ENCODE assay signal across 24 cellular contexts in genomic region chr7:100598425-100598824, GRCh38. TPM values are rescaled to one million over a fixed set of nuclear protein-coding genes. Genes with fewer than 3 reads are reported as not detected.
DNase-seq lines count a peak whose midpoint lies in the region; ATAC-seq, FAIRE-seq and TF ChIP-seq lines count a peak whose summit lies in the region.
"Had no signal": no experiment of that assay in that cellular context is flagged by ENCODE, and none has a peak within 500 bp of the region (broad histone marks: within the 10 kb centered on the region; RNA-seq: fewer than 3 reads in every experiment).

No MANE protein-coding gene starts in this region.

- no peak overlapping the region for H3K9ac ChIP-seq in HepG2 (ENCODE audit: insufficient read depth, low read depth, low read length)

- POLR2A ChIA-PET in HepG2 (lab: Yijun Ruan, JAX) = interaction anchor here (1.4 to 3.3 kb wide), 2 partner anchors 12 to 14 kb away, joined by 3 to 19 read pairs; partner anchors contain the start of genes FBXO24, LRCH4 and MOSPD3

- BruUV-seq in HepG2 (replicated peaks; lab: Mats Ljungman, UMichigan) = no TSS peak

- TF ChIP-seq POLR2A in HepG2 (IDR thresholded peaks at IDR 0.05; ENCODE audit: insufficient read depth in 1 of 2, low read depth in 2 of 2, low read length in 2 of 2) (no peak), right lobe of liver (IDR thresholded peaks at IDR 0.05) (no peak)

- peaks cover 2 to 9% of the 10 kb centered on the region in 2 experiments; a peak in 1 of 5 replicates for H3K27me3 ChIP-seq in HepG2 (ENCODE audit: control insufficient read depth in 1 of 2, insufficient read depth in 2 of 2, low read length in 2 of 2)
- H3K27me3 ChIP-seq in right lobe of liver = no peaks in the 10 kb centered on the region
- H3K27me3 ChIP-seq: esophagus squamous epithelium, left lung, right atrium auricular region had no signal

- no peak for TF ChIP-seq CTCF in HepG2 (CRISPR knock-in tag; IDR thresholded peaks at IDR 0.05)
- TF ChIP-seq CTCF in right lobe of liver (IDR thresholded peaks at IDR 0.05) = no peak
- no peak for TF ChIP-seq CTCF in glutamatergic neuron (IDR thresholded peaks at IDR 0.05; ENCODE audit: partially characterized antibody, unreplicated experiment)

- H3K36me3 Mint-ChIP-seq in glutamatergic neuron (ENCODE audit: unreplicated experiment) = no peaks in the 10 kb centered on the region
- peaks cover 3% of the 10 kb centered on the region for H3K36me3 Mint-ChIP-seq in effector memory CD8-positive, alpha-beta T cell (ENCODE audit: insufficient read depth)
- H3K36me3 Mint-ChIP-seq: CD8-positive, alpha-beta memory T cell had no signal

- FAIRE-seq in HepG2 (lab: Jason Lieb, UNC) = no peak
- FAIRE-seq: GM18507 had no signal

- H3K27ac ChIP-seq in HepG2 (ENCODE audit: extremely low read length, insufficient read depth, low read length) (no peak overlapping the region), right lobe of liver (no peak overlapping the region)
- H3K27ac ChIP-seq: esophagus squamous epithelium, HL-60, left lung, right atrium auricular region had no signal

- in situ Hi-C loops in HepG2 (cut with HindIII; ENCODE audit: extremely low pct_ligation_motif_present, low pct_unique_long_range_greater_than_20kb) = no loop called here

- peak overlapping the region; percentile 5 for H3K4me3 Mint-ChIP-seq in glutamatergic neuron (ENCODE audit: unreplicated experiment)
- H3K4me3 Mint-ChIP-seq in effector memory CD8-positive, alpha-beta T cell = no peak overlapping the region
- H3K4me3 Mint-ChIP-seq: HFFc6 had no signal

- H3K79me2 ChIP-seq in HepG2 (ENCODE audit: insufficient read depth, low read length) = no peaks in the 10 kb centered on the region

- no peaks in the 10 kb centered on the region for H4K20me1 ChIP-seq in HepG2 (ENCODE audit: insufficient read depth, low read length)

- H3K27me3 Mint-ChIP-seq in glutamatergic neuron (ENCODE audit: unreplicated experiment) = peaks cover 5% of the 10 kb centered on the region
- no peaks in the 10 kb centered on the region for H3K27me3 Mint-ChIP-seq in effector memory CD8-positive, alpha-beta T cell
- H3K27me3 Mint-ChIP-seq: CD8-positive, alpha-beta memory T cell had no signal

- no peak overlapping the region for H3K4me2 ChIP-seq in HepG2 (ENCODE audit: low read depth, low read length)

- no peak for TF ChIP-seq RAD21 in HepG2 (CRISPR knock-in tag; IDR thresholded peaks at IDR 0.05)

- CTCF ChIA-PET in HepG2 (lab: Yijun Ruan, JAX; ENCODE audit: low intra/inter-chr PET ratio, low total read pairs) = no interaction called here

- peaks cover 4% of the 10 kb centered on the region for H3K9me3 Mint-ChIP-seq in glutamatergic neuron (ENCODE audit: unreplicated experiment)
- H3K9me3 Mint-ChIP-seq in effector memory CD8-positive, alpha-beta T cell = no peaks in the 10 kb centered on the region
- H3K9me3 Mint-ChIP-seq: CD8-positive, alpha-beta memory T cell; HFFc6 had no signal

- no peak overlapping the region for H3K4me3 ChIP-seq in HepG2 (replicated peaks in 1 of 3; ENCODE audit: insufficient read depth in 1 of 3, low read depth in 2 of 3, low read length in 3 of 3)
- H3K4me3 ChIP-seq in right lobe of liver = no peak overlapping the region
- H3K4me3 ChIP-seq: esophagus squamous epithelium, left lung, right atrium auricular region had no signal

- WGBS in HepG2 (ENCODE audit: low lambda C conversion rate) = 76% methylated on average over 4 of the region's 4 CpGs
- 80% methylated on average over 4 of the region's 4 CpGs for WGBS in right lobe of liver (ENCODE audit: insufficient coverage, low coverage, low lambda C conversion rate, missing lambda C conversion rate)

- peaks cover 6% of the 10 kb centered on the region for H3K4me1 Mint-ChIP-seq in glutamatergic neuron (ENCODE audit: low read depth, unreplicated experiment)
- peaks cover 0 to 2% of the 10 kb centered on the region in 2 donors for H3K4me1 Mint-ChIP-seq in effector memory CD8-positive, alpha-beta T cell (ENCODE audit: low read depth in 2 of 2)

- H2AFZ ChIP-seq in HepG2 (ENCODE audit: low read length) = no peak overlapping the region

- ATAC-seq in HepG2 = no peak
- no peak for ATAC-seq in right lobe of liver
- ATAC-seq in HG03521 (IDR thresholded peaks at IDR 0.05; ENCODE audit: unreplicated experiment) = no peak
- no peak for ATAC-seq in effector memory CD8-positive, alpha-beta T cell (replicated peaks)
- ATAC-seq: left lung had no signal

- H3K9me3 ChIP-seq in HepG2 (ENCODE audit: low read length) (no peaks in the 10 kb centered on the region), right lobe of liver (no peaks in the 10 kb centered on the region)
- H3K9me3 ChIP-seq: esophagus squamous epithelium, left lung, right atrium auricular region had no signal

- intact Hi-C loops in HepG2 (cut with micrococcal nuclease; ENCODE audit: unreplicated experiment) = no loop called here
- intact Hi-C loops in right lobe of liver (cut with DNase I) = no loop called here

- TF ChIP-seq EP300 in HepG2 (IDR thresholded peaks at IDR 0.05; ENCODE audit: low read depth in 2 of 2, low read length in 2 of 2) (no peak), HepG2 (CRISPR knock-in tag; IDR thresholded peaks at IDR 0.05; ENCODE audit: borderline replicate concordance) (no peak)

- H3K27ac Mint-ChIP-seq in glutamatergic neuron (ENCODE audit: unreplicated experiment) = peak overlapping the region; percentile 46
- no peak overlapping the region for H3K27ac Mint-ChIP-seq in effector memory CD8-positive, alpha-beta T cell
- H3K27ac Mint-ChIP-seq: CD8-positive, alpha-beta memory T cell; HFFc6 had no signal

- peaks cover 44% of the 10 kb centered on the region for H3K4me1 ChIP-seq in HepG2 (ENCODE audit: insufficient read depth, low read length)
- peaks cover 0 to 10% (median 3%) of the 10 kb centered on the region in 4 donors for H3K4me1 ChIP-seq in right lobe of liver

- DNase-seq in HepG2 (ENCODE audit: low spot score) (no peak), right lobe of liver (no peak), RPMI7951 (ENCODE audit: low read depth) (peak; percentile 26), glutamatergic neuron (no peak), NCI-H69 (lab: John Stamatoyannopoulos, UW) (no peak)
- DNase-seq in effector memory CD8-positive, alpha-beta T cell = no peak
- DNase-seq in activated T-cell treated with anti-CD3 and anti-CD28 coated beads, Interleukin-2, amount 50 U/mL, for 1 hour = no peak
- DNase-seq: activated effector memory CD4-positive, alpha-beta T cell treated with Interleukin-2 at 50 U/mL for 16 hours; CD8-positive, alpha-beta memory T cell; cerebellar nuclear complex; DMS79 treated with DMSO at 0.1 percent for 48 hours; effector CD8-positive, alpha-beta T cell; esophagus squamous epithelium; head of caudate nucleus; HFFc6; left lung; NCI-H1048; NCI-H524; occipital lobe; SHP77 had no signal

- H3K36me3 ChIP-seq in HepG2 (replicated peaks in 1 of 2; ENCODE audit: control insufficient read depth in 1 of 2, insufficient read depth in 2 of 2, low read length in 2 of 2) (no peaks in the 10 kb centered on the region), right lobe of liver (no peaks in the 10 kb centered on the region)
- H3K36me3 ChIP-seq: esophagus squamous epithelium, left lung, right atrium auricular region had no signal

RNA-seq across cellular contexts. Expression of gene PCOLCE, which starts 3.7 kb away (rescaled TPM):
- total RNA-seq in HepG2 (2016; rRNA removed; fragmentation: Illumina TruSeq; extraction: Trizol) = 3.9 and 16.0 TPM in 2 replicates
- 2.1 and 2.3 TPM in 2 replicates for total RNA-seq in HepG2 (2016; cell fraction: cytosol; rRNA removed; fragmentation: Illumina TruSeq; extraction: Trizol; ENCODE audit: low read depth)
- total RNA-seq in HepG2 (2016; cell fraction: insoluble cytoplasmic fraction; rRNA removed; fragmentation: Illumina TruSeq; extraction: Trizol) = 3.3 and 18.3 TPM in 2 replicates
- 1.9 and 2.0 TPM in 2 replicates for total RNA-seq in HepG2 (2016; cell fraction: membrane; rRNA removed; fragmentation: Illumina TruSeq; extraction: Trizol)
- total RNA-seq in HepG2 (2016; cell fraction: nucleus; rRNA removed; fragmentation: Illumina TruSeq; extraction: Trizol) = 20.4 and 23.8 TPM in 2 replicates
- polyA plus RNA-seq in HepG2 (2011; rRNA removed) = 5.3 and 6.9 TPM in 2 replicates
- 3.1 and 3.4 TPM in 2 replicates for polyA plus RNA-seq in HepG2 (2011; cell fraction: cytosol; rRNA removed)
- polyA plus RNA-seq in HepG2 (2011; cell fraction: nucleus; rRNA removed) = 62.1 and 64.1 TPM in 2 replicates
- polyA plus RNA-seq in HepG2 (2012) = 15.6 and 28.9 TPM in 2 replicates
- polyA plus RNA-seq in HepG2 (2016; cell fraction: cytosol; fragmentation: Illumina TruSeq; extraction: Trizol; ENCODE audit: low read depth) = 3.5 and 3.8 TPM in 2 replicates
- polyA plus RNA-seq in HepG2 (2016; cell fraction: insoluble cytoplasmic fraction; fragmentation: Illumina TruSeq; extraction: Trizol; ENCODE audit: low read depth) = 6.3 and 9.1 TPM in 2 replicates
- polyA plus RNA-seq in HepG2 (2016; cell fraction: membrane; fragmentation: Illumina TruSeq; extraction: Trizol; ENCODE audit: low read depth) = 3.4 and 3.6 TPM in 2 replicates
- 81.2 and 84.3 TPM in 2 replicates for polyA plus RNA-seq in HepG2 (2016; cell fraction: nucleus; fragmentation: Illumina TruSeq; extraction: Trizol; ENCODE audit: insufficient read depth, low read depth)
- 1.7 and 2.2 TPM in 2 replicates for polyA minus RNA-seq in HepG2 (2011; rRNA and poly(A)+ RNA removed; ENCODE audit: low replicate concordance)
- 3.4 and 4.9 TPM in 2 replicates for polyA minus RNA-seq in HepG2 (2011; cell fraction: cytosol; rRNA and poly(A)+ RNA removed)
- 7.1 and 9.0 TPM in 2 replicates for polyA minus RNA-seq in HepG2 (2011; cell fraction: nucleus; rRNA and poly(A)+ RNA removed)
- total RNA-seq in right lobe of liver = 10 to 100 TPM; 10.9 to 48.5 (median 23.6) TPM
- 175 and 237 TPM in 2 replicates for total RNA-seq in RPMI7951 (2014; rRNA removed; shearing (Covaris generic))
- total RNA-seq in glutamatergic neuron (ENCODE audit: unreplicated experiment) = 33.9 TPM

RNA-seq across cellular contexts. Expression of gene FBXO24, which starts 12.3 kb away (rescaled TPM):
- total RNA-seq in HepG2 (2016; rRNA removed; fragmentation: Illumina TruSeq; extraction: Trizol) (0.13 and 0.20 TPM in 2 replicates), right lobe of liver (1 to 10 TPM in 1 of 6 experiments, under 1 TPM in 5; 0.25 to 1.0 (median 0.45) TPM), glutamatergic neuron (ENCODE audit: unreplicated experiment) (0.49 TPM)
- 0.18 and 0.61 TPM in 2 replicates for total RNA-seq in HepG2 (2016; cell fraction: cytosol; rRNA removed; fragmentation: Illumina TruSeq; extraction: Trizol; ENCODE audit: low read depth)
- 0.24 TPM in 1 of 2 replicates, not detected in the other for total RNA-seq in HepG2 (2016; cell fraction: insoluble cytoplasmic fraction; rRNA removed; fragmentation: Illumina TruSeq; extraction: Trizol)
- 0.12 and 0.21 TPM in 2 replicates for total RNA-seq in HepG2 (2016; cell fraction: membrane; rRNA removed; fragmentation: Illumina TruSeq; extraction: Trizol)
- 0.56 TPM in 1 of 2 replicates, not detected in the other for total RNA-seq in HepG2 (2016; cell fraction: nucleus; rRNA removed; fragmentation: Illumina TruSeq; extraction: Trizol)
- polyA plus RNA-seq in HepG2 (2011; rRNA removed) = 0.31 and 0.55 TPM in 2 replicates
- 0.31 and 0.32 TPM in 2 replicates for polyA plus RNA-seq in HepG2 (2011; cell fraction: cytosol; rRNA removed)
- 2.0 and 2.1 TPM in 2 replicates for polyA plus RNA-seq in HepG2 (2011; cell fraction: nucleus; rRNA removed)
- 0.15 and 0.31 TPM in 2 replicates for polyA plus RNA-seq in HepG2 (2012)
- polyA plus RNA-seq in HepG2 (2016; cell fraction: cytosol; fragmentation: Illumina TruSeq; extraction: Trizol; ENCODE audit: low read depth) = 0.08 and 0.10 TPM in 2 replicates
- 0.21 and 0.26 TPM in 2 replicates for polyA plus RNA-seq in HepG2 (2016; cell fraction: insoluble cytoplasmic fraction; fragmentation: Illumina TruSeq; extraction: Trizol; ENCODE audit: low read depth)
- 0.14 and 0.22 TPM in 2 replicates for polyA plus RNA-seq in HepG2 (2016; cell fraction: membrane; fragmentation: Illumina TruSeq; extraction: Trizol; ENCODE audit: low read depth)
- polyA plus RNA-seq in HepG2 (2016; cell fraction: nucleus; fragmentation: Illumina TruSeq; extraction: Trizol; ENCODE audit: insufficient read depth, low read depth) = 0.38 and 0.51 TPM in 2 replicates
- 0.80 and 0.94 TPM in 2 replicates for polyA minus RNA-seq in HepG2 (2011; rRNA and poly(A)+ RNA removed; ENCODE audit: low replicate concordance)
- polyA minus RNA-seq in HepG2 (2011; cell fraction: cytosol; rRNA and poly(A)+ RNA removed) = not detected in 2 replicates
- 0.26 and 0.50 TPM in 2 replicates for polyA minus RNA-seq in HepG2 (2011; cell fraction: nucleus; rRNA and poly(A)+ RNA removed)
- total RNA-seq in RPMI7951 (2014; rRNA removed; shearing (Covaris generic)) = 0.49 and 0.72 TPM in 2 replicates
- polyA plus RNA-seq: CD8-positive, alpha-beta memory T cell had no signal

RNA-seq across cellular contexts. Expression of gene LRCH4, which starts 12.5 kb away (rescaled TPM):
- total RNA-seq in HepG2 (2016; rRNA removed; fragmentation: Illumina TruSeq; extraction: Trizol) = 2.9 and 7.0 TPM in 2 replicates
- total RNA-seq in HepG2 (2016; cell fraction: cytosol; rRNA removed; fragmentation: Illumina TruSeq; extraction: Trizol; ENCODE audit: low read depth) = 10.0 and 10.9 TPM in 2 replicates
- total RNA-seq in HepG2 (2016; cell fraction: insoluble cytoplasmic fraction; rRNA removed; fragmentation: Illumina TruSeq; extraction: Trizol) = 3.0 and 6.9 TPM in 2 replicates
- 2.9 and 3.8 TPM in 2 replicates for total RNA-seq in HepG2 (2016; cell fraction: membrane; rRNA removed; fragmentation: Illumina TruSeq; extraction: Trizol)
- total RNA-seq in HepG2 (2016; cell fraction: nucleus; rRNA removed; fragmentation: Illumina TruSeq; extraction: Trizol) = 9.9 and 11.5 TPM in 2 replicates
- polyA plus RNA-seq in HepG2 (2011; rRNA removed) = 9.3 and 11.1 TPM in 2 replicates
- polyA plus RNA-seq in HepG2 (2011; cell fraction: cytosol; rRNA removed) = 1.9 and 2.9 TPM in 2 replicates
- 106 and 117 TPM in 2 replicates for polyA plus RNA-seq in HepG2 (2011; cell fraction: nucleus; rRNA removed)
- polyA plus RNA-seq in HepG2 (2012) = 10.1 and 13.5 TPM in 2 replicates
- 1.1 and 1.2 TPM in 2 replicates for polyA plus RNA-seq in HepG2 (2016; cell fraction: cytosol; fragmentation: Illumina TruSeq; extraction: Trizol; ENCODE audit: low read depth)
- 5.9 and 7.3 TPM in 2 replicates for polyA plus RNA-seq in HepG2 (2016; cell fraction: insoluble cytoplasmic fraction; fragmentation: Illumina TruSeq; extraction: Trizol; ENCODE audit: low read depth)
- polyA plus RNA-seq in HepG2 (2016; cell fraction: membrane; fragmentation: Illumina TruSeq; extraction: Trizol; ENCODE audit: low read depth) = 1.5 and 2.1 TPM in 2 replicates
- polyA plus RNA-seq in HepG2 (2016; cell fraction: nucleus; fragmentation: Illumina TruSeq; extraction: Trizol; ENCODE audit: insufficient read depth, low read depth) = 38.5 and 39.0 TPM in 2 replicates
- polyA minus RNA-seq in HepG2 (2011; rRNA and poly(A)+ RNA removed; ENCODE audit: low replicate concordance) = 11.4 and 13.8 TPM in 2 replicates
- polyA minus RNA-seq in HepG2 (2011; cell fraction: cytosol; rRNA and poly(A)+ RNA removed) = 8.0 and 17.6 TPM in 2 replicates
- polyA minus RNA-seq in HepG2 (2011; cell fraction: nucleus; rRNA and poly(A)+ RNA removed) = 25.9 and 27.4 TPM in 2 replicates
- 10 to 100 TPM; 19.5 to 39.1 (median 24.7) TPM for total RNA-seq in right lobe of liver
- 8.3 and 10.8 TPM in 2 replicates for total RNA-seq in RPMI7951 (2014; rRNA removed; shearing (Covaris generic))
- 166 TPM for total RNA-seq in glutamatergic neuron (ENCODE audit: unreplicated experiment)

RNA-seq across cellular contexts. Expression of gene MOSPD3, which starts 13.9 kb away (rescaled TPM):
- 6.1 and 7.6 TPM in 2 replicates for total RNA-seq in HepG2 (2016; rRNA removed; fragmentation: Illumina TruSeq; extraction: Trizol)
- 12.3 and 20.4 TPM in 2 replicates for total RNA-seq in HepG2 (2016; cell fraction: cytosol; rRNA removed; fragmentation: Illumina TruSeq; extraction: Trizol; ENCODE audit: low read depth)
- 4.0 and 7.0 TPM in 2 replicates for total RNA-seq in HepG2 (2016; cell fraction: insoluble cytoplasmic fraction; rRNA removed; fragmentation: Illumina TruSeq; extraction: Trizol)
- total RNA-seq in HepG2 (2016; cell fraction: membrane; rRNA removed; fragmentation: Illumina TruSeq; extraction: Trizol) = 15.9 and 22.1 TPM in 2 replicates
- 4.2 and 6.2 TPM in 2 replicates for total RNA-seq in HepG2 (2016; cell fraction: nucleus; rRNA removed; fragmentation: Illumina TruSeq; extraction: Trizol)
- polyA plus RNA-seq in HepG2 (2011; rRNA removed) = 8.6 and 8.8 TPM in 2 replicates
- polyA plus RNA-seq in HepG2 (2011; cell fraction: cytosol; rRNA removed) = 3.9 and 6.3 TPM in 2 replicates
- polyA plus RNA-seq in HepG2 (2011; cell fraction: nucleus; rRNA removed) = 21.4 and 23.3 TPM in 2 replicates
- polyA plus RNA-seq in HepG2 (2012) = 7.9 and 11.0 TPM in 2 replicates
- polyA plus RNA-seq in HepG2 (2016; cell fraction: cytosol; fragmentation: Illumina TruSeq; extraction: Trizol; ENCODE audit: low read depth) = 45.9 and 64.3 TPM in 2 replicates
- polyA plus RNA-seq in HepG2 (2016; cell fraction: insoluble cytoplasmic fraction; fragmentation: Illumina TruSeq; extraction: Trizol; ENCODE audit: low read depth) = 15.6 and 23.4 TPM in 2 replicates
- polyA plus RNA-seq in HepG2 (2016; cell fraction: membrane; fragmentation: Illumina TruSeq; extraction: Trizol; ENCODE audit: low read depth) = 47.5 and 59.2 TPM in 2 replicates
- polyA plus RNA-seq in HepG2 (2016; cell fraction: nucleus; fragmentation: Illumina TruSeq; extraction: Trizol; ENCODE audit: insufficient read depth, low read depth) = 17.4 and 18.3 TPM in 2 replicates
- polyA minus RNA-seq in HepG2 (2011; rRNA and poly(A)+ RNA removed; ENCODE audit: low replicate concordance) = 3.9 and 4.7 TPM in 2 replicates
- polyA minus RNA-seq in HepG2 (2011; cell fraction: cytosol; rRNA and poly(A)+ RNA removed) = 1.7 and 2.4 TPM in 2 replicates
- polyA minus RNA-seq in HepG2 (2011; cell fraction: nucleus; rRNA and poly(A)+ RNA removed) = 4.5 and 5.2 TPM in 2 replicates
- total RNA-seq in right lobe of liver = 10 to 100 TPM in 5 of 6 experiments, 1 to 10 TPM in 1; 8.6 to 19.3 (median 13.9) TPM
- total RNA-seq in RPMI7951 (2014; rRNA removed; shearing (Covaris generic)) = 19.7 and 28.7 TPM in 2 replicates
- total RNA-seq in glutamatergic neuron (ENCODE audit: unreplicated experiment) = 37.1 TPM

RNA-seq across cellular contexts. Expression of gene SAP25, which starts 24.7 kb away (rescaled TPM):
- total RNA-seq in HepG2 (2016; rRNA removed; fragmentation: Illumina TruSeq; extraction: Trizol) (0.15 TPM in 1 of 2 replicates, not detected in the other), right lobe of liver (1 to 10 TPM in 3 of 6 experiments, under 1 TPM in 1, not detected in 2; 0.53 to 4.5 (median 2.2) TPM), glutamatergic neuron (ENCODE audit: unreplicated experiment) (8.0 TPM)
- total RNA-seq in HepG2 (2016; cell fraction: cytosol; rRNA removed; fragmentation: Illumina TruSeq; extraction: Trizol; ENCODE audit: low read depth) = not detected in 2 replicates
- not detected in 2 replicates for total RNA-seq in HepG2 (2016; cell fraction: insoluble cytoplasmic fraction; rRNA removed; fragmentation: Illumina TruSeq; extraction: Trizol)
- total RNA-seq in HepG2 (2016; cell fraction: membrane; rRNA removed; fragmentation: Illumina TruSeq; extraction: Trizol) = not detected in 2 replicates
- not detected in 2 replicates for total RNA-seq in HepG2 (2016; cell fraction: nucleus; rRNA removed; fragmentation: Illumina TruSeq; extraction: Trizol)
- 0.20 TPM in 2 replicates for polyA plus RNA-seq in HepG2 (2011; rRNA removed)
- polyA plus RNA-seq in HepG2 (2011; cell fraction: cytosol; rRNA removed) = 0.13 TPM in 1 of 2 replicates, not detected in the other
- polyA plus RNA-seq in HepG2 (2011; cell fraction: nucleus; rRNA removed) = 2.5 and 2.6 TPM in 2 replicates
- 0.70 and 1.9 TPM in 2 replicates for polyA plus RNA-seq in HepG2 (2012)
- 0.32 and 0.41 TPM in 2 replicates for polyA plus RNA-seq in HepG2 (2016; cell fraction: cytosol; fragmentation: Illumina TruSeq; extraction: Trizol; ENCODE audit: low read depth)
- not detected in 2 replicates for polyA plus RNA-seq in HepG2 (2016; cell fraction: insoluble cytoplasmic fraction; fragmentation: Illumina TruSeq; extraction: Trizol; ENCODE audit: low read depth)
- polyA plus RNA-seq in HepG2 (2016; cell fraction: membrane; fragmentation: Illumina TruSeq; extraction: Trizol; ENCODE audit: low read depth) = not detected in 2 replicates
- not detected in 2 replicates for polyA plus RNA-seq in HepG2 (2016; cell fraction: nucleus; fragmentation: Illumina TruSeq; extraction: Trizol; ENCODE audit: insufficient read depth, low read depth)
- not detected in 2 replicates for polyA minus RNA-seq in HepG2 (2011; rRNA and poly(A)+ RNA removed; ENCODE audit: low replicate concordance)
- not detected in 2 replicates for polyA minus RNA-seq in HepG2 (2011; cell fraction: cytosol; rRNA and poly(A)+ RNA removed)
- not detected in 2 replicates for polyA minus RNA-seq in HepG2 (2011; cell fraction: nucleus; rRNA and poly(A)+ RNA removed)
- total RNA-seq in RPMI7951 (2014; rRNA removed; shearing (Covaris generic)) = 2.1 TPM in 1 of 2 replicates, not detected in the other
- total RNA-seq: occipital lobe, right atrium auricular region had no signal
